ENCODE assay signal across 8 cellular contexts in the genomic region with DNA sequence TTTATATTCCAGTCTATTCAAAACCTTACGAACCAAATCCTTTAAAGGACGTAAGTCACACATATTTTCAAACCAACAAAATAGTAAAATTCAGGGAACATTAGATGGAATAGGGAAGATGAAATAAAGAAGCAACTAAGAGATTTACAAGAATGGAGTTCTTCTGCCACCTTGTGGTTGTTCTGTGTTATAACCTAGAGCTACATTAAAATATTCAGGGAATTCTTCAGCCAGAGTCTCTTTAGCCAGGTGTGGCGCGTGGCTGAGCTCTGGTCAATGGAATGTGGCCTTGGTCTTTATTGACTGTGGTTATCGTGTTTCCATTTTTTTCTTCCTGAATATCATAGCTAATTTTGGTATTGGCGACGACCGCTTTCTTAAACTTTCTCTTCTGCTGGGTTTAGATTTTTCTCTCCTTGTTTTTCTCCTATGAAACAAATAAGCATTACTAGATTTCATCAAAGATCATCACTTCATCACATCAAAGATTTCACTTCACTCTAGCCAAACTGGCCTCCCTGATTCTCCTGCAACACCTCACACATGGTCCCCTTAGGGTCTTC.
DNase-seq lines count a peak whose midpoint lies in the region; ATAC-seq and TF ChIP-seq lines count a peak whose summit lies in the region.

No MANE protein-coding gene starts in this region.

- TF ChIP-seq CTCF in BE2C (IDR thresholded peaks at IDR 0.05; ENCODE audit: low read depth, low read length) (peak; percentile 64), GM20000 (IDR thresholded peaks at IDR 0.05; ENCODE audit: extremely low read depth, missing control alignments) (peak; percentile 34), fibroblast of lung (conservative IDR thresholded peaks at IDR 0.05 in 1 of 2, IDR thresholded peaks at IDR 0.05 in 1 of 2; ENCODE audit: low read depth in 1 of 2, low read length in 2 of 2) (peak; percentile 43 to 60), neural crest cell (conservative IDR thresholded peaks at IDR 0.05) (peak; percentile 90)

- peak overlapping the region; percentile 52 for H2AFZ ChIP-seq in fibroblast of lung (ENCODE audit: low read length)

- no peaks in the 10 kb centered on the region for H3K4me1 Mint-ChIP-seq in neural crest cell
- peaks cover 7% of the 10 kb centered on the region for H3K4me1 Mint-ChIP-seq in activated naive CD4-positive, alpha-beta T cell treated with anti-CD3 and anti-CD28 coated beads for 36 hours (ENCODE audit: low read depth)

- CTCF ChIA-PET in activated naive CD4-positive, alpha-beta T cell treated with anti-CD3 and anti-CD28 coated beads for 36 hours (lab: Charles Lee) = interaction anchor here (0.6 to 2.8 kb wide), 24 partner anchors 8 to 987 kb away, joined by 3 to 32 read pairs (median 3); no protein-coding TSS in a partner anchor

- no peak overlapping the region for H3K27ac ChIP-seq in fibroblast of lung (ENCODE audit: insufficient read depth, low read length)

- H3K27ac Mint-ChIP-seq in neural crest cell (ENCODE audit: unreplicated experiment) = no peak overlapping the region
- H3K27ac Mint-ChIP-seq in activated naive CD4-positive, alpha-beta T cell treated with anti-CD3 and anti-CD28 coated beads for 36 hours = no peak overlapping the region

- H3K36me3 ChIP-seq in BE2C (no peaks in the 10 kb centered on the region), fibroblast of lung (ENCODE audit: control insufficient read depth, insufficient read depth, low read length) (no peaks in the 10 kb centered on the region)

- H4K20me1 ChIP-seq in fibroblast of lung (ENCODE audit: control insufficient read depth, extremely low read depth, insufficient read depth, low read length) = no peaks in the 10 kb centered on the region

- no peak overlapping the region for H3K4me3 Mint-ChIP-seq in neural crest cell
- H3K4me3 Mint-ChIP-seq in activated naive CD4-positive, alpha-beta T cell treated with anti-CD3 and anti-CD28 coated beads for 36 hours = no peak overlapping the region

- no peak overlapping the region for H3K4me2 ChIP-seq in fibroblast of lung (ENCODE audit: extremely low read depth, insufficient read depth, low read length)

- DNase-seq in BE2C = no peak
- peak; percentile 40 for DNase-seq in GM20000 (ENCODE audit: low spot score)
- peak; percentile 47 to 90 (median 54) for DNase-seq in NCI-H1417 (lab: John Stamatoyannopoulos, UW)
- DNase-seq in fibroblast of lung (ENCODE audit: low read depth in 2 of 2) = peak; percentile 59 to 78
- no peak for DNase-seq in neural crest cell (ENCODE audit: low read depth, low spot score)
- DNase-seq in activated naive CD4-positive, alpha-beta T cell treated with anti-CD3 and anti-CD28 coated beads for 36 hours = no peak

- peaks cover 21% of the 10 kb centered on the region for H3K27me3 Mint-ChIP-seq in neural crest cell (ENCODE audit: low read depth)
- peaks cover 6% of the 10 kb centered on the region for H3K27me3 Mint-ChIP-seq in activated naive CD4-positive, alpha-beta T cell treated with anti-CD3 and anti-CD28 coated beads for 36 hours (ENCODE audit: low read depth)

- H3K79me2 ChIP-seq in fibroblast of lung (ENCODE audit: control insufficient read depth, insufficient read depth, low read length) = no peaks in the 10 kb centered on the region

- H3K4me1 ChIP-seq in BE2C = peaks cover 14% of the 10 kb centered on the region; the same call in 1 of the 2 replicates
- peaks cover 3% of the 10 kb centered on the region for H3K4me1 ChIP-seq in fibroblast of lung (ENCODE audit: control insufficient read depth, extremely low read depth, insufficient read depth, low read length)

- no peaks in the 10 kb centered on the region for H3K9me3 Mint-ChIP-seq in neural crest cell
- no peaks in the 10 kb centered on the region for H3K9me3 Mint-ChIP-seq in activated naive CD4-positive, alpha-beta T cell treated with anti-CD3 and anti-CD28 coated beads for 36 hours

- peak; percentile 91 for ATAC-seq in SK-N-SH treated with all-trans-retinoic acid at 6 μM for 48 hours
- no peak for ATAC-seq in HG02623 (IDR thresholded peaks at IDR 0.05; ENCODE audit: unreplicated experiment)

- no peak overlapping the region for H3K4me3 ChIP-seq in BE2C (ENCODE audit: low read depth, low read length)
- H3K4me3 ChIP-seq in fibroblast of lung (replicated peaks in 1 of 4; ENCODE audit: control extremely low read depth in 1 of 4, insufficient read depth in 1 of 4, low read depth in 3 of 4, low read length in 4 of 4) = no peak overlapping the region

- H3K9ac ChIP-seq in fibroblast of lung (ENCODE audit: insufficient read depth, low read length) = no peak overlapping the region

- intact Hi-C loops in activated naive CD4-positive, alpha-beta T cell treated with anti-CD3 and anti-CD28 coated beads for 36 hours (cut with micrococcal nuclease) = loop anchor here (1.0 to 10.0 kb wide), 8 partner anchors 36 to 1533 kb away; no protein-coding TSS in a partner anchor

- H3K9me3 ChIP-seq in BE2C = no peaks in the 10 kb centered on the region
- H3K9me3 ChIP-seq in fibroblast of lung (ENCODE audit: control insufficient read depth, insufficient read depth, low read depth, low read length) = no peaks in the 10 kb centered on the region

- no peaks in the 10 kb centered on the region for H3K27me3 ChIP-seq in BE2C
- no peaks in the 10 kb centered on the region for H3K27me3 ChIP-seq in fibroblast of lung (ENCODE audit: control insufficient read depth, insufficient read depth, low read length)

- H3K36me3 Mint-ChIP-seq in neural crest cell (ENCODE audit: low read depth) = no peaks in the 10 kb centered on the region
- peaks cover 1% of the 10 kb centered on the region for H3K36me3 Mint-ChIP-seq in activated naive CD4-positive, alpha-beta T cell treated with anti-CD3 and anti-CD28 coated beads for 36 hours (ENCODE audit: low read depth)

TF ChIP-seq in SK-N-SH treated with all-trans-retinoic acid at 6 μM for 48 hours, 23 proteins besides CTCF, POLR2A, EP300 and RAD21:
- TF ChIP-seq ZFP3 (CRISPR knock-in tag; IDR thresholded peaks at IDR 0.05) (no peak), CSDC2 (CRISPR knock-in tag; IDR thresholded peaks at IDR 0.05) (no peak), ZNF70 (CRISPR knock-in tag; IDR thresholded peaks at IDR 0.05) (no peak), RARB (CRISPR knock-in tag; IDR thresholded peaks at IDR 0.05) (no peak)
TF ChIP-seq in SK-N-SH treated with all-trans-retinoic acid at 6 μM for 48 hours: peak in this region for 0.

Comparison
In these comparisons a context has a peak if more than half of its experiments do, and no peak if none do; other contexts are left out.
1. DNase-seq: peak in GM20000 (single experiment), NCI-H1417 (3 of 3) and fibroblast of lung (2 of 2); none in BE2C (single experiment), neural crest cell (single experiment) and activated naive CD4-positive, alpha-beta T cell treated with anti-CD3 and anti-CD28 coated beads for 36 hours (single experiment).
2. CTCF ChIP-seq: peak in every context shown above with its lines; median percentile 90 in neural crest cell; 64 in BE2C; 52 in fibroblast of lung; 34 in GM20000.